In the genomic region with DNA sequence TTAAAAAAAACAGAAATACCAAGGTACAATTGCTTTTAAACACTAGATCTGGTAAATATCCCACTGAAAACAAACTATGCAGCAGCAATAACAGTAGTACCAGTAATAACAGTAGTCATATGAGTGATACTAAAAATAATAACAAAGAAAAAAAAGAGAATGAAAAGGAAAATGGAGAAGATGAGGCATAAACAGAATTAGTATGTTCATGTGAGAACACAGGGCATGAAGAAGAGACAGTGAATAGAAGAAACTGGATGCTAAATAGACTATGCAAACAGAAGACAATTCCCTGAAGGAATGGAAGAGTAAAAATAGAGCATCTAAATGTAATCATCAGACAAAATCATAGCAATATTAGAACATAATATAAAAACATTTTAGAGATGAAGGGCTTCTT, we compare ENCODE assay signal across 17 cellular contexts.
A peak's percentile ranks its signal among the peaks of the same experiment; 100 is the strongest.
DNase-seq lines count a peak whose midpoint lies in the region; ATAC-seq, FAIRE-seq and TF ChIP-seq lines count a peak whose summit lies in the region.
"Had no signal": no experiment of that assay in that cellular context is flagged by ENCODE, and none has a peak within 500 bp of the region (broad histone marks: within the 10 kb centered on the region; RNA-seq: fewer than 3 reads in every experiment).

No MANE protein-coding gene starts in this region.

- intact Hi-C loops in breast epithelium (cut with DNase I; ENCODE audit: low total_unique reads), result no loop called here

- TF ChIP-seq POLR2A in breast epithelium (IDR thresholded peaks at IDR 0.05), result no peak

- TF ChIP-seq CTCF in D721Med (IDR thresholded peaks at IDR 0.05; ENCODE audit: insufficient read depth, missing control alignments) (no peak), breast epithelium (IDR thresholded peaks at IDR 0.05) (no peak)

- H3K4ac ChIP-seq in mesenchymal stem cell (ENCODE audit: low read depth in 1 of 2, low read length in 2 of 2), result no peak overlapping the region

- no peak overlapping the region for H3K23ac ChIP-seq in mesenchymal stem cell (ENCODE audit: low read length in 2 of 2)

- no peak overlapping the region for H2BK12ac ChIP-seq in mesenchymal stem cell (ENCODE audit: low read length in 2 of 2)

- no peaks in the 10 kb centered on the region for H3K27me3 ChIP-seq in ACC112 (ENCODE audit: insufficient read depth, low read length)
- H3K27me3 ChIP-seq in breast epithelium, result no peaks in the 10 kb centered on the region
- no peaks in the 10 kb centered on the region for H3K27me3 ChIP-seq in mesenchymal stem cell (ENCODE audit: control insufficient read depth in 1 of 2, insufficient read depth in 1 of 2, low read length in 2 of 2)

- H3K4me1 ChIP-seq in ACC112 (ENCODE audit: control insufficient read depth, insufficient read depth, low read length, unreplicated experiment), result peaks cover 6% of the 10 kb centered on the region
- H3K4me1 ChIP-seq in breast epithelium, result no peaks in the 10 kb centered on the region
- peaks cover 9% of the 10 kb centered on the region for H3K4me1 ChIP-seq in mesenchymal stem cell (ENCODE audit: control insufficient read depth, insufficient read depth, low read depth, low read length)

- no peak overlapping the region for H3K18ac ChIP-seq in mesenchymal stem cell (ENCODE audit: low read depth in 1 of 2, low read length in 2 of 2)

- H3K27ac ChIP-seq in ACC112 (ENCODE audit: low read depth, low read length) (peak overlapping the region; percentile 45), breast epithelium (peak overlapping the region; percentile 61 to 68), mesenchymal stem cell (ENCODE audit: low read length, poor library complexity, severe bottlenecking) (no peak overlapping the region)

- no peak overlapping the region for H2BK15ac ChIP-seq in mesenchymal stem cell (ENCODE audit: low read depth, poor library complexity, severe bottlenecking)

- H2BK120ac ChIP-seq in mesenchymal stem cell (ENCODE audit: low read depth, low read length), result no peak overlapping the region

- no peak overlapping the region for H2BK5ac ChIP-seq in mesenchymal stem cell (ENCODE audit: low read depth, low read length, poor library complexity, severe bottlenecking)

- no peaks in the 10 kb centered on the region for H3K79me2 ChIP-seq in ACC112 (ENCODE audit: control insufficient read depth, insufficient read depth, low read length, unreplicated experiment)

- no peak overlapping the region for H3K4me2 ChIP-seq in mesenchymal stem cell (ENCODE audit: low read length, poor library complexity, severe bottlenecking)
- H3K4me2 ChIP-seq: GM23338 had no signal

- ATAC-seq in GM21723 (IDR thresholded peaks at IDR 0.05; ENCODE audit: unreplicated experiment), result no peak
- no peak for ATAC-seq in GM21423 (IDR thresholded peaks at IDR 0.05; ENCODE audit: unreplicated experiment)
- ATAC-seq: GM23338, K562, Panc1 had no signal

- peaks cover 4% of the 10 kb centered on the region for H3K79me1 ChIP-seq in mesenchymal stem cell (replicated peaks; ENCODE audit: low read length, poor library complexity, severe bottlenecking)

- no peak overlapping the region for H2AK5ac ChIP-seq in mesenchymal stem cell (ENCODE audit: low read length, severe bottlenecking)

- H4K8ac ChIP-seq in mesenchymal stem cell (ENCODE audit: low read length), result no peak overlapping the region

- no peak overlapping the region for H2AFZ ChIP-seq in ACC112 (ENCODE audit: low read length, unreplicated experiment)
- H2AFZ ChIP-seq in mesenchymal stem cell (ENCODE audit: low read depth, low read length), result no peak overlapping the region
- H2AFZ ChIP-seq: GM23338 had no signal

- H3K4me3 ChIP-seq in ACC112 (ENCODE audit: low read depth, low read length) (no peak overlapping the region), breast epithelium (no peak overlapping the region), mesenchymal stem cell (ENCODE audit: insufficient read depth in 1 of 2, low read depth in 1 of 2, low read length in 2 of 2) (no peak overlapping the region)
- H3K4me3 ChIP-seq: GM23338, K562 had no signal

- DNase-seq in D721Med (ENCODE audit: insufficient read length, low spot score) (no peak), breast epithelium (ENCODE audit: low spot score in 2 of 2) (no peak), mesenchymal stem cell (no peak), NCI-H524 (lab: John Stamatoyannopoulos, UW) (no peak), H4 (ENCODE audit: low spot score) (no peak)
- DNase-seq: ACHN, Calu3, DMS79, NCI-H1436 treated with DMSO at 0.1 percent for 48 hours, NCI-H2029 treated with DMSO at 0.1 percent for 48 hours, NCI-H510A treated with DMSO at 0.1 percent for 48 hours had no signal

- FAIRE-seq in D721Med (lab: Jason Lieb, UNC), result peak; percentile 35
- FAIRE-seq: K562 had no signal

- H4K91ac ChIP-seq in mesenchymal stem cell (ENCODE audit: low read length), result no peak overlapping the region

- H3K9me3 ChIP-seq in breast epithelium (no peaks in the 10 kb centered on the region), mesenchymal stem cell (ENCODE audit: control insufficient read depth, low read length) (no peaks in the 10 kb centered on the region)

- H3K36me3 ChIP-seq in ACC112 (ENCODE audit: insufficient read depth, low read length), result peaks cover 11% of the 10 kb centered on the region; the same call in 1 of the 2 replicates
- H3K36me3 ChIP-seq in breast epithelium, result no peaks in the 10 kb centered on the region
- peaks cover 0 to 3% of the 10 kb centered on the region in 2 experiments for H3K36me3 ChIP-seq in mesenchymal stem cell (ENCODE audit: control insufficient read depth in 1 of 2, insufficient read depth in 2 of 2, low read depth in 1 of 2, low read length in 2 of 2)

- no peak overlapping the region for H3K14ac ChIP-seq in mesenchymal stem cell (ENCODE audit: low read length in 2 of 2)

- peak overlapping the region; percentile 30 for H3K9ac ChIP-seq in mesenchymal stem cell (ENCODE audit: low read length)
